Comparison of ENCODE assay signal across 1 cellular context in the genomic region with DNA sequence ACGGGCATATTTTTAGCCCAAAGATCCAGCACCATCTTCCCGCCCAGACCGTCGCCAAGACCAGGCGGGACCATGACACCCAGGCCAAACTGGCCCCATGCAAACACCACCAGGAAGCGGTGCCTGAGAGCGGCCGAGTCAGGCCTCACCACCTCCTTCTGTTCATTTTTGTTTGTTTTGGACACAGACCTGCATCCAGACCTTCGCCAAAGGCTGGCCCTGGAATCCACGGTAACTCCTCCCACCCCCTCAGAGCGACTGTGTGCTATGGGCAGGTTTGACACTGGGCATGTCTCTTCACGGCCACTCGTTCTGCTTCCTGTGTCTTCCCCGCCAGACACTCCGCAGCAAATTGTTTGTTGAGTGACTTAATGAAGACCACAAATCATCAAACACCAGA.
TF ChIP-seq lines count a peak whose summit lies in the region.

No MANE protein-coding gene starts in this region.

TF ChIP-seq in IMR-90, 13 proteins besides CTCF, POLR2A, EP300 and RAD21 (continued from another document):
- TF ChIP-seq SMC3 (IDR thresholded peaks at IDR 0.05; ENCODE audit: low read depth, low read length) (no peak), NFE2L2 (IDR thresholded peaks at IDR 0.05; ENCODE audit: low read depth, low read length) (no peak), FOS (IDR thresholded peaks at IDR 0.05; ENCODE audit: low read depth, low read length) (no peak), USF2 (IDR thresholded peaks at IDR 0.05; ENCODE audit: low read depth, low read length) (no peak), ELK1 (IDR thresholded peaks at IDR 0.05; ENCODE audit: borderline replicate concordance, low read depth, low read length) (no peak), MAFK (IDR thresholded peaks at IDR 0.05; ENCODE audit: low read depth, low read length) (no peak), CHD1 (IDR thresholded peaks at IDR 0.05; ENCODE audit: low read depth, low read length) (no peak)
TF ChIP-seq in IMR-90: peak in this region for 0.
